ENCODE assay signal across 2 cellular contexts in genomic region chr11:57095417-57095816, GRCh38.
TF ChIP-seq lines count a peak whose summit lies in the region.

No MANE protein-coding gene starts in this region.

TF ChIP-seq in GM23338, 12 proteins besides CTCF, POLR2A, EP300 and RAD21:
- TF ChIP-seq EZH2 (IDR thresholded peaks at IDR 0.05; ENCODE audit: low read depth, unreplicated experiment), result no peak

TF ChIP-seq in GM12878, 131 proteins besides CTCF, POLR2A, EP300 and RAD21:
- no peak for TF ChIP-seq RELB (IDR thresholded peaks at IDR 0.05; ENCODE audit: low read depth)
- peak; percentile 44; the same call in 1 of the 2 replicates for TF ChIP-seq SPI1 (IDR thresholded peaks at IDR 0.05; ENCODE audit: borderline replicate concordance, insufficient read depth, low read depth, low read length)
- no peak for TF ChIP-seq RAD51 (IDR thresholded peaks at IDR 0.05)
- TF ChIP-seq FOS (IDR thresholded peaks at IDR 0.05; ENCODE audit: borderline replicate concordance, extremely low read depth, insufficient read length), result no peak
TF ChIP-seq in GM12878: peak in this region for 1.
